ENCODE assay signal across 1 cellular context in the genomic region with DNA sequence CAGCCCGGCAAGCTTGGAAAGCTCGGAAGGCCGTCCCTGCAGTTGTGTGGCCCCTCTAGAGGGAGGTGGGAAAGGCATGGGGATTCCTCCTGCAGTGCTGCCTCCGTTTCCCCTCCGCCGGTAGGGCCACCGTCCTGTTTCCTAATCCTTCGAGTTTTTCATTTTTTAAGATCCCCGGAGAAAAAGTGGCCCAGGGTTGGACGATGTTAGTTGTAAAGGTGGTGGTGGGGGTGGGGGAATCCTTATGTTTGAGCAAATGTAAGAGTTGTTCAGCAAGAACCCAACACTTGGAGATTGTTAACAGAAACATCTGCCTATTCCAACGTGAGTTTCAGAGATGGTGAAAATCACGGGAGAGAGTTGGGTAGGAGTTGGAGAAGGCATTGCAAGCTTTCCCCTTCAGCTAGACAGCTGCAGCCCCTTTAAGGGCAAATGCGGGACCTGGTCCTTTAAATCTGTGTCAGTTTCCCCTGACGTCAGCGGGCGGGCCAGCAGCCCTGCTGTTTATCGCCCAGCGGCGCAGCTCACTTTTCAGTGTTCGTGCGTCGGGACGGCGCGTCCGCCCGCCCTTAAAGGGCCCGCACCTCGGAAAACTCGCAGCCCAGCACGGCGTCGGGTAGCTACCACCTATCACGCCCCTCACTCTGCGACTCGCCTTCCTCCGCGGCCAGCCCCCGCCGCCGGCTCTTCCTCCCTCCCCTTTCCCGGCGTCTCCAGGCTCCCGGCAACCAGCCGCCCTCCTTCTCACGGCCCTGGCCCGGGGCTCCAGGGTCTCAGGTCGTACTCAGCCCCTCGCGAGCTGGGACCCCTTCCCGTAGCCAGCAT.
A peak's percentile ranks its signal among the peaks of the same experiment; 100 is the strongest.
TF ChIP-seq lines count a peak whose summit lies in the region.

A gene (plus strand): TSS at position 534 of the 825 bp plus-strand sequence. CDS start 521 bp downstream, outside the sequence.

TF ChIP-seq in GM12878, 131 proteins besides CTCF, POLR2A, EP300 and RAD21 (continued from another document):
- no peak for TF ChIP-seq MTA2 (IDR thresholded peaks at IDR 0.05; ENCODE audit: low read depth)
- TF ChIP-seq NFIC (IDR thresholded peaks at IDR 0.05; ENCODE audit: low read depth, low read length) = no peak
- TF ChIP-seq ZZZ3 (IDR thresholded peaks at IDR 0.05; ENCODE audit: control insufficient read depth, insufficient read length, low read depth) = no peak
- TF ChIP-seq, protein P1, sequence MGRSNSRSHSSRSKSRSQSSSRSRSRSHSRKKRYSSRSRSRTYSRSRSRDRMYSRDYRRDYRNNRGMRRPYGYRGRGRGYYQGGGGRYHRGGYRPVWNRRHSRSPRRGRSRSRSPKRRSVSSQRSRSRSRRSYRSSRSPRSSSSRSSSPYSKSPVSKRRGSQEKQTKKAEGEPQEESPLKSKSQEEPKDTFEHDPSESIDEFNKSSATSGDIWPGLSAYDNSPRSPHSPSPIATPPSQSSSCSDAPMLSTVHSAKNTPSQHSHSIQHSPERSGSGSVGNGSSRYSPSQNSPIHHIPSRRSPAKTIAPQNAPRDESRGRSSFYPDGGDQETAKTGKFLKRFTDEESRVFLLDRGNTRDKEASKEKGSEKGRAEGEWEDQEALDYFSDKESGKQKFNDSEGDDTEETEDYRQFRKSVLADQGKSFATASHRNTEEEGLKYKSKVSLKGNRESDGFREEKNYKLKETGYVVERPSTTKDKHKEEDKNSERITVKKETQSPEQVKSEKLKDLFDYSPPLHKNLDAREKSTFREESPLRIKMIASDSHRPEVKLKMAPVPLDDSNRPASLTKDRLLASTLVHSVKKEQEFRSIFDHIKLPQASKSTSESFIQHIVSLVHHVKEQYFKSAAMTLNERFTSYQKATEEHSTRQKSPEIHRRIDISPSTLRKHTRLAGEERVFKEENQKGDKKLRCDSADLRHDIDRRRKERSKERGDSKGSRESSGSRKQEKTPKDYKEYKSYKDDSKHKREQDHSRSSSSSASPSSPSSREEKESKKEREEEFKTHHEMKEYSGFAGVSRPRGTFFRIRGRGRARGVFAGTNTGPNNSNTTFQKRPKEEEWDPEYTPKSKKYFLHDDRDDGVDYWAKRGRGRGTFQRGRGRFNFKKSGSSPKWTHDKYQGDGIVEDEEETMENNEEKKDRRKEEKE (IDR thresholded peaks at IDR 0.05) = no peak
- TF ChIP-seq POLR2AphosphoS2 (IDR thresholded peaks at IDR 0.05; ENCODE audit: low read depth, low read length) = peak; percentile 32; the same call in 1 of the 2 replicates
- TF ChIP-seq, protein P2, sequence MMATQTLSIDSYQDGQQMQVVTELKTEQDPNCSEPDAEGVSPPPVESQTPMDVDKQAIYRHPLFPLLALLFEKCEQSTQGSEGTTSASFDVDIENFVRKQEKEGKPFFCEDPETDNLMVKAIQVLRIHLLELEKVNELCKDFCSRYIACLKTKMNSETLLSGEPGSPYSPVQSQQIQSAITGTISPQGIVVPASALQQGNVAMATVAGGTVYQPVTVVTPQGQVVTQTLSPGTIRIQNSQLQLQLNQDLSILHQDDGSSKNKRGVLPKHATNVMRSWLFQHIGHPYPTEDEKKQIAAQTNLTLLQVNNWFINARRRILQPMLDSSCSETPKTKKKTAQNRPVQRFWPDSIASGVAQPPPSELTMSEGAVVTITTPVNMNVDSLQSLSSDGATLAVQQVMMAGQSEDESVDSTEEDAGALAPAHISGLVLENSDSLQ (IDR thresholded peaks at IDR 0.05) = peak; percentile 54; the same call in 1 of the 2 replicates
- no peak for TF ChIP-seq CBX3 (IDR thresholded peaks at IDR 0.05; ENCODE audit: borderline replicate concordance, low read depth)
- TF ChIP-seq, protein P3, sequence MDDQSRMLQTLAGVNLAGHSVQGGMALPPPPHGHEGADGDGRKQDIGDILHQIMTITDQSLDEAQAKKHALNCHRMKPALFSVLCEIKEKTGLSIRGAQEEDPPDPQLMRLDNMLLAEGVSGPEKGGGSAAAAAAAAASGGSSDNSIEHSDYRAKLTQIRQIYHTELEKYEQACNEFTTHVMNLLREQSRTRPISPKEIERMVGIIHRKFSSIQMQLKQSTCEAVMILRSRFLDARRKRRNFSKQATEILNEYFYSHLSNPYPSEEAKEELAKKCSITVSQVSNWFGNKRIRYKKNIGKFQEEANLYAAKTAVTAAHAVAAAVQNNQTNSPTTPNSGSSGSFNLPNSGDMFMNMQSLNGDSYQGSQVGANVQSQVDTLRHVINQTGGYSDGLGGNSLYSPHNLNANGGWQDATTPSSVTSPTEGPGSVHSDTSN (IDR thresholded peaks at IDR 0.05; ENCODE audit: insufficient replicate concordance, low read depth, low read length) = no peak
- TF ChIP-seq WRNIP1 (IDR thresholded peaks at IDR 0.05; ENCODE audit: borderline replicate concordance, low read depth, low read length) = no peak; the same call in 1 of the 2 replicates
- TF ChIP-seq, protein P4, sequence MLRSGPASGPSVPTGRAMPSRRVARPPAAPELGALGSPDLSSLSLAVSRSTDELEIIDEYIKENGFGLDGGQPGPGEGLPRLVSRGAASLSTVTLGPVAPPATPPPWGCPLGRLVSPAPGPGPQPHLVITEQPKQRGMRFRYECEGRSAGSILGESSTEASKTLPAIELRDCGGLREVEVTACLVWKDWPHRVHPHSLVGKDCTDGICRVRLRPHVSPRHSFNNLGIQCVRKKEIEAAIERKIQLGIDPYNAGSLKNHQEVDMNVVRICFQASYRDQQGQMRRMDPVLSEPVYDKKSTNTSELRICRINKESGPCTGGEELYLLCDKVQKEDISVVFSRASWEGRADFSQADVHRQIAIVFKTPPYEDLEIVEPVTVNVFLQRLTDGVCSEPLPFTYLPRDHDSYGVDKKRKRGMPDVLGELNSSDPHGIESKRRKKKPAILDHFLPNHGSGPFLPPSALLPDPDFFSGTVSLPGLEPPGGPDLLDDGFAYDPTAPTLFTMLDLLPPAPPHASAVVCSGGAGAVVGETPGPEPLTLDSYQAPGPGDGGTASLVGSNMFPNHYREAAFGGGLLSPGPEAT (IDR thresholded peaks at IDR 0.05; ENCODE audit: low read depth) = peak; percentile 99
- no peak for TF ChIP-seq ZNF207 (IDR thresholded peaks at IDR 0.05; ENCODE audit: borderline replicate concordance)
- TF ChIP-seq, protein P5, sequence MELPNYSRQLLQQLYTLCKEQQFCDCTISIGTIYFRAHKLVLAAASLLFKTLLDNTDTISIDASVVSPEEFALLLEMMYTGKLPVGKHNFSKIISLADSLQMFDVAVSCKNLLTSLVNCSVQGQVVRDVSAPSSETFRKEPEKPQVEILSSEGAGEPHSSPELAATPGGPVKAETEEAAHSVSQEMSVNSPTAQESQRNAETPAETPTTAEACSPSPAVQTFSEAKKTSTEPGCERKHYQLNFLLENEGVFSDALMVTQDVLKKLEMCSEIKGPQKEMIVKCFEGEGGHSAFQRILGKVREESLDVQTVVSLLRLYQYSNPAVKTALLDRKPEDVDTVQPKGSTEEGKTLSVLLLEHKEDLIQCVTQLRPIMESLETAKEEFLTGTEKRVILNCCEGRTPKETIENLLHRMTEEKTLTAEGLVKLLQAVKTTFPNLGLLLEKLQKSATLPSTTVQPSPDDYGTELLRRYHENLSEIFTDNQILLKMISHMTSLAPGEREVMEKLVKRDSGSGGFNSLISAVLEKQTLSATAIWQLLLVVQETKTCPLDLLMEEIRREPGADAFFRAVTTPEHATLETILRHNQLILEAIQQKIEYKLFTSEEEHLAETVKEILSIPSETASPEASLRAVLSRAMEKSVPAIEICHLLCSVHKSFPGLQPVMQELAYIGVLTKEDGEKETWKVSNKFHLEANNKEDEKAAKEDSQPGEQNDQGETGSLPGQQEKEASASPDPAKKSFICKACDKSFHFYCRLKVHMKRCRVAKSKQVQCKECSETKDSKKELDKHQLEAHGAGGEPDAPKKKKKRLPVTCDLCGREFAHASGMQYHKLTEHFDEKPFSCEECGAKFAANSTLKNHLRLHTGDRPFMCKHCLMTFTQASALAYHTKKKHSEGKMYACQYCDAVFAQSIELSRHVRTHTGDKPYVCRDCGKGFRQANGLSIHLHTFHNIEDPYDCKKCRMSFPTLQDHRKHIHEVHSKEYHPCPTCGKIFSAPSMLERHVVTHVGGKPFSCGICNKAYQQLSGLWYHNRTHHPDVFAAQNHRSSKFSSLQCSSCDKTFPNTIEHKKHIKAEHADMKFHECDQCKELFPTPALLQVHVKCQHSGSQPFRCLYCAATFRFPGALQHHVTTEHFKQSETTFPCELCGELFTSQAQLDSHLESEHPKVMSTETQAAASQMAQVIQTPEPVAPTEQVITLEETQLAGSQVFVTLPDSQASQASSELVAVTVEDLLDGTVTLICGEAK (IDR thresholded peaks at IDR 0.05; ENCODE audit: borderline replicate concordance) = no peak; the same call in 1 of the 2 replicates
- no peak for TF ChIP-seq RELA (IDR thresholded peaks at IDR 0.05; ENCODE audit: borderline replicate concordance, partially characterized antibody)
- TF ChIP-seq IKZF2 (IDR thresholded peaks at IDR 0.05) = no peak
- no peak for TF ChIP-seq SPI1 (IDR thresholded peaks at IDR 0.05; ENCODE audit: borderline replicate concordance, insufficient read depth, low read depth, low read length)
- peak; percentile 5; the same call in 1 of the 2 replicates for TF ChIP-seq JUND (IDR thresholded peaks at IDR 0.05; ENCODE audit: low read depth, low read length)
- TF ChIP-seq STAT3 (IDR thresholded peaks at IDR 0.05; ENCODE audit: low read depth, low read length) = no peak
- no peak for TF ChIP-seq ETV6 (conservative IDR thresholded peaks at IDR 0.05 in 1 of 2, IDR thresholded peaks at IDR 0.05 in 1 of 2; ENCODE audit: borderline replicate concordance in 1 of 2, low read depth in 1 of 2)
- TF ChIP-seq CREB1 (IDR thresholded peaks at IDR 0.05; ENCODE audit: low read depth) = peak; percentile 92
- TF ChIP-seq DPF2 (IDR thresholded peaks at IDR 0.05) = no peak
- no peak for TF ChIP-seq MEF2A (IDR thresholded peaks at IDR 0.05; ENCODE audit: insufficient read depth, low read depth, low read length)
- TF ChIP-seq JUNB (IDR thresholded peaks at IDR 0.05) = no peak
- TF ChIP-seq TCF7 (IDR thresholded peaks at IDR 0.05; ENCODE audit: borderline replicate concordance) = no peak
- TF ChIP-seq YY1 (IDR thresholded peaks at IDR 0.05; ENCODE audit: low read depth, low read length) = no peak
- TF ChIP-seq EGR1 (IDR thresholded peaks at IDR 0.05; ENCODE audit: borderline replicate concordance in 1 of 2, low read depth in 2 of 2, low read length in 2 of 2) = peak in 1 of 2 experiments; percentile 4; a peak in 1 of 3 replicates
- TF ChIP-seq, protein P6, sequence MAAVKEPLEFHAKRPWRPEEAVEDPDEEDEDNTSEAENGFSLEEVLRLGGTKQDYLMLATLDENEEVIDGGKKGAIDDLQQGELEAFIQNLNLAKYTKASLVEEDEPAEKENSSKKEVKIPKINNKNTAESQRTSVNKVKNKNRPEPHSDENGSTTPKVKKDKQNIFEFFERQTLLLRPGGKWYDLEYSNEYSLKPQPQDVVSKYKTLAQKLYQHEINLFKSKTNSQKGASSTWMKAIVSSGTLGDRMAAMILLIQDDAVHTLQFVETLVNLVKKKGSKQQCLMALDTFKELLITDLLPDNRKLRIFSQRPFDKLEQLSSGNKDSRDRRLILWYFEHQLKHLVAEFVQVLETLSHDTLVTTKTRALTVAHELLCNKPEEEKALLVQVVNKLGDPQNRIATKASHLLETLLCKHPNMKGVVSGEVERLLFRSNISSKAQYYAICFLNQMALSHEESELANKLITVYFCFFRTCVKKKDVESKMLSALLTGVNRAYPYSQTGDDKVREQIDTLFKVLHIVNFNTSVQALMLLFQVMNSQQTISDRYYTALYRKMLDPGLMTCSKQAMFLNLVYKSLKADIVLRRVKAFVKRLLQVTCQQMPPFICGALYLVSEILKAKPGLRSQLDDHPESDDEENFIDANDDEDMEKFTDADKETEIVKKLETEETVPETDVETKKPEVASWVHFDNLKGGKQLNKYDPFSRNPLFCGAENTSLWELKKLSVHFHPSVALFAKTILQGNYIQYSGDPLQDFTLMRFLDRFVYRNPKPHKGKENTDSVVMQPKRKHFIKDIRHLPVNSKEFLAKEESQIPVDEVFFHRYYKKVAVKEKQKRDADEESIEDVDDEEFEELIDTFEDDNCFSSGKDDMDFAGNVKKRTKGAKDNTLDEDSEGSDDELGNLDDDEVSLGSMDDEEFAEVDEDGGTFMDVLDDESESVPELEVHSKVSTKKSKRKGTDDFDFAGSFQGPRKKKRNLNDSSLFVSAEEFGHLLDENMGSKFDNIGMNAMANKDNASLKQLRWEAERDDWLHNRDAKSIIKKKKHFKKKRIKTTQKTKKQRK (IDR thresholded peaks at IDR 0.05; ENCODE audit: low read depth, low read length) = no peak
- TF ChIP-seq, protein P7, sequence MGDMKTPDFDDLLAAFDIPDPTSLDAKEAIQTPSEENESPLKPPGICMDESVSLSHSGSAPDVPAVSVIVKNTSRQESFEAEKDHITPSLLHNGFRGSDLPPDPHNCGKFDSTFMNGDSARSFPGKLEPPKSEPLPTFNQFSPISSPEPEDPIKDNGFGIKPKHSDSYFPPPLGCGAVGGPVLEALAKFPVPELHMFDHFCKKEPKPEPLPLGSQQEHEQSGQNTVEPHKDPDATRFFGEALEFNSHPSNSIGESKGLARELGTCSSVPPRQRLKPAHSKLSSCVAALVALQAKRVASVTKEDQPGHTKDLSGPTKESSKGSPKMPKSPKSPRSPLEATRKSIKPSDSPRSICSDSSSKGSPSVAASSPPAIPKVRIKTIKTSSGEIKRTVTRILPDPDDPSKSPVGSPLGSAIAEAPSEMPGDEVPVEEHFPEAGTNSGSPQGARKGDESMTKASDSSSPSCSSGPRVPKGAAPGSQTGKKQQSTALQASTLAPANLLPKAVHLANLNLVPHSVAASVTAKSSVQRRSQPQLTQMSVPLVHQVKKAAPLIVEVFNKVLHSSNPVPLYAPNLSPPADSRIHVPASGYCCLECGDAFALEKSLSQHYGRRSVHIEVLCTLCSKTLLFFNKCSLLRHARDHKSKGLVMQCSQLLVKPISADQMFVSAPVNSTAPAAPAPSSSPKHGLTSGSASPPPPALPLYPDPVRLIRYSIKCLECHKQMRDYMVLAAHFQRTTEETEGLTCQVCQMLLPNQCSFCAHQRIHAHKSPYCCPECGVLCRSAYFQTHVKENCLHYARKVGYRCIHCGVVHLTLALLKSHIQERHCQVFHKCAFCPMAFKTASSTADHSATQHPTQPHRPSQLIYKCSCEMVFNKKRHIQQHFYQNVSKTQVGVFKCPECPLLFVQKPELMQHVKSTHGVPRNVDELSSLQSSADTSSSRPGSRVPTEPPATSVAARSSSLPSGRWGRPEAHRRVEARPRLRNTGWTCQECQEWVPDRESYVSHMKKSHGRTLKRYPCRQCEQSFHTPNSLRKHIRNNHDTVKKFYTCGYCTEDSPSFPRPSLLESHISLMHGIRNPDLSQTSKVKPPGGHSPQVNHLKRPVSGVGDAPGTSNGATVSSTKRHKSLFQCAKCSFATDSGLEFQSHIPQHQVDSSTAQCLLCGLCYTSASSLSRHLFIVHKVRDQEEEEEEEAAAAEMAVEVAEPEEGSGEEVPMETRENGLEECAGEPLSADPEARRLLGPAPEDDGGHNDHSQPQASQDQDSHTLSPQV (IDR thresholded peaks at IDR 0.05) = no peak
- TF ChIP-seq SMAD5 (IDR thresholded peaks at IDR 0.05; ENCODE audit: low read depth) = no peak
- no peak for TF ChIP-seq SRF (IDR thresholded peaks at IDR 0.05; ENCODE audit: low read depth in 2 of 2, low read length in 2 of 2)
- no peak for TF ChIP-seq ZNF274 (IDR thresholded peaks at IDR 0.05; ENCODE audit: insufficient read depth, insufficient read length)
- TF ChIP-seq CEBPB (IDR thresholded peaks at IDR 0.05; ENCODE audit: borderline replicate concordance in 1 of 2, low read depth in 2 of 2, low read length in 2 of 2) = no peak
- TF ChIP-seq, protein P8, sequence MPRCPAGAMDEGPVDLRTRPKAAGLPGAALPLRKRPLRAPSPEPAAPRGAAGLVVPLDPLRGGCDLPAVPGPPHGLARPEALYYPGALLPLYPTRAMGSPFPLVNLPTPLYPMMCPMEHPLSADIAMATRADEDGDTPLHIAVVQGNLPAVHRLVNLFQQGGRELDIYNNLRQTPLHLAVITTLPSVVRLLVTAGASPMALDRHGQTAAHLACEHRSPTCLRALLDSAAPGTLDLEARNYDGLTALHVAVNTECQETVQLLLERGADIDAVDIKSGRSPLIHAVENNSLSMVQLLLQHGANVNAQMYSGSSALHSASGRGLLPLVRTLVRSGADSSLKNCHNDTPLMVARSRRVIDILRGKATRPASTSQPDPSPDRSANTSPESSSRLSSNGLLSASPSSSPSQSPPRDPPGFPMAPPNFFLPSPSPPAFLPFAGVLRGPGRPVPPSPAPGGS (IDR thresholded peaks at IDR 0.05; ENCODE audit: borderline replicate concordance, insufficient read depth, low read depth, low read length, poor library complexity, severe bottlenecking) = no peak
- no peak for TF ChIP-seq PML (IDR thresholded peaks at IDR 0.05; ENCODE audit: low read length)
